ENCODE assay signal across 9 cellular contexts in genomic region chr7:73560035-73560835, GRCh38. TPM values are rescaled to one million over a fixed set of nuclear protein-coding genes. Genes with fewer than 3 reads are reported as not detected.
DNase-seq lines count a peak whose midpoint lies in the region; ATAC-seq and TF ChIP-seq lines count a peak whose summit lies in the region.
"Had no signal": no experiment of that assay in that cellular context is flagged by ENCODE, and none has a peak within 500 bp of the region (broad histone marks: within the 10 kb centered on the region; RNA-seq: fewer than 3 reads in every experiment).

No MANE protein-coding gene starts in this region.

- DNase-seq in stimulated activated CD4-positive, alpha-beta T cell treated with anti-CD3 and anti-CD28 coated beads, Interleukin-1b, Interleukin-23, amount 100 ng/mL, for 48 hours, result peak; percentile 28
- DNase-seq in stimulated activated CD4-positive, alpha-beta T cell treated with anti-CD3 and anti-CD28 coated beads, Interleukin-4, amount 100 ng/mL, for 4 hours, result no peak
- DNase-seq in NCI-H69 (lab: John Stamatoyannopoulos, UW), result peak; percentile 48
- no peak for DNase-seq in endothelial cell (ENCODE audit: low spot score)
- no peak for DNase-seq in ureter (ENCODE audit: low spot score)
- DNase-seq in D341Med (ENCODE audit: low spot score), result no peak
- DNase-seq: stimulated activated naive CD4-positive, alpha-beta T cell had no signal

- H3K27ac Mint-ChIP-seq in endothelial cell (ENCODE audit: unreplicated experiment), result no peak overlapping the region

- peaks cover 20% of the 10 kb centered on the region for H3K27me3 Mint-ChIP-seq in endothelial cell (ENCODE audit: unreplicated experiment)

- peaks cover 16% of the 10 kb centered on the region for H3K4me1 Mint-ChIP-seq in endothelial cell (ENCODE audit: unreplicated experiment)

- ATAC-seq in GM21737 (IDR thresholded peaks at IDR 0.05; ENCODE audit: unreplicated experiment), result no peak
- ATAC-seq in HG03469 (IDR thresholded peaks at IDR 0.05; ENCODE audit: unreplicated experiment), result no peak

- H3K9me3 Mint-ChIP-seq in endothelial cell (ENCODE audit: unreplicated experiment), result no peaks in the 10 kb centered on the region

- H3K4me3 Mint-ChIP-seq in endothelial cell (ENCODE audit: unreplicated experiment), result peak overlapping the region; percentile 54

- TF ChIP-seq CTCF in endothelial cell (IDR thresholded peaks at IDR 0.05; ENCODE audit: unreplicated experiment), result no peak

- H3K36me3 Mint-ChIP-seq in endothelial cell (ENCODE audit: low read depth, unreplicated experiment), result peaks cover 3% of the 10 kb centered on the region

RNA-seq across cellular contexts. Expression of gene BCL7B, which starts 2.7 kb away (rescaled TPM):
- total RNA-seq in endothelial cell (ENCODE audit: unreplicated experiment) (38.6 TPM), ureter (49.6 TPM)

RNA-seq across cellular contexts. Expression of gene TBL2, which starts 18.1 kb away (rescaled TPM):
- 22.4 TPM for total RNA-seq in endothelial cell (ENCODE audit: unreplicated experiment)
- total RNA-seq in ureter, result 33.0 TPM

RNA-seq across cellular contexts. Expression of gene BAZ1B, which starts 38.1 kb away (rescaled TPM):
- total RNA-seq in endothelial cell (ENCODE audit: unreplicated experiment), result 56.5 TPM
- total RNA-seq in ureter, result 65.0 TPM

Comparison
In these comparisons a context has a peak if more than half of its experiments do, and no peak if none do; other contexts are left out.
1. DNase-seq: peak in stimulated activated CD4-positive, alpha-beta T cell treated with anti-CD3 and anti-CD28 coated beads, Interleukin-1b, Interleukin-23, amount 100 ng/mL, for 48 hours (single experiment) and NCI-H69 (single experiment); none in stimulated activated CD4-positive, alpha-beta T cell treated with anti-CD3 and anti-CD28 coated beads, Interleukin-4, amount 100 ng/mL, for 4 hours (0 of 2), endothelial cell (single experiment), ureter (single experiment) and D341Med (single experiment).